Comparison of ENCODE assay signal across 10 cellular contexts in genomic region chr7:44463169-44463808, GRCh38. TPM values are rescaled to one million over a fixed set of nuclear protein-coding genes. Genes with fewer than 3 reads are reported as not detected.
DNase-seq lines count a peak whose midpoint lies in the region; ATAC-seq, FAIRE-seq and TF ChIP-seq lines count a peak whose summit lies in the region.
"Had no signal": no experiment of that assay in that cellular context is flagged by ENCODE, and none has a peak within 500 bp of the region (broad histone marks: within the 10 kb centered on the region; RNA-seq: fewer than 3 reads in every experiment).

No MANE protein-coding gene starts in this region.

- WGBS in GM12878 (ENCODE audit: insufficient coverage, insufficient replicate concordance, low lambda C conversion rate, missing lambda C conversion rate): 100% methylated on average over 1 of the region's 1 CpG

- intact Hi-C loops in GM12878 (cut with micrococcal nuclease; ENCODE audit: unreplicated experiment): no loop called here

- RAD21 ChIA-PET in GM12878 (lab: Charles Lee; ENCODE audit: unreplicated experiment): interaction anchor here (0.9 to 1.4 kb wide), 3 partner anchors 10 to 205 kb away, joined by 3 read pairs; no protein-coding TSS in a partner anchor

- peaks cover 2% of the 10 kb centered on the region for H3K36me3 Mint-ChIP-seq in neural crest cell (ENCODE audit: low read depth)

- TF ChIP-seq CTCF in GM12878 (IDR thresholded peaks at IDR 0.05 in 2 of 3, conservative IDR thresholded peaks at IDR 0.05 in 1 of 3; ENCODE audit: control insufficient read depth in 2 of 3, extremely low read depth in 1 of 3, insufficient read depth in 1 of 3, low read depth in 3 of 3, low read length in 3 of 3) (peak; percentile 26 to 38 (median 36); a peak in 4 of 6 replicates), neural crest cell (conservative IDR thresholded peaks at IDR 0.05) (peak; percentile 56), Peyer's patch (IDR thresholded peaks at IDR 0.05) (peak in 3 of 6 experiments; percentile 21 to 31 (median 28))

- no peak overlapping the region for H3K9ac ChIP-seq in GM12878 (ENCODE audit: control insufficient read depth, insufficient read depth, low read length)

- H3K79me2 ChIP-seq in GM12878 (ENCODE audit: control insufficient read depth, insufficient read depth, low read length): peaks cover 43% of the 10 kb centered on the region

- no peak overlapping the region for H3K27ac Mint-ChIP-seq in neural crest cell (ENCODE audit: unreplicated experiment)
- H3K27ac Mint-ChIP-seq: activated T-helper 2 cell treated with anti-CD3 and anti-CD28 coated beads, Interferon-gamma antibody, Interleukin-2, Interleukin-4, amounts not matched to agents 10 μg/mL and 5 μg/mL and 100 μg/mL, durations not matched to agents 14 hours and 24 hours and 36 hours had no signal

- no peaks in the 10 kb centered on the region; the same call in 2 of the 3 replicates for H3K9me3 ChIP-seq in GM12878 (replicated peaks; ENCODE audit: control insufficient read depth, insufficient read depth, low read length)
- no peaks in the 10 kb centered on the region for H3K9me3 ChIP-seq in Peyer's patch

- no peaks in the 10 kb centered on the region for H3K27me3 Mint-ChIP-seq in neural crest cell (ENCODE audit: low read depth)

- BruUV-seq in GM12878 (replicated peaks; lab: Mats Ljungman, UMichigan): no TSS peak

- peaks cover 2 to 15% of the 10 kb centered on the region in 2 experiments; a peak in 3 of 4 replicates for H3K36me3 ChIP-seq in GM12878 (ENCODE audit: control insufficient read depth in 2 of 2, insufficient read depth in 2 of 2, low read length in 1 of 2)
- peaks cover 0 to 33% (median 0%) of the 10 kb centered on the region in 3 donors for H3K36me3 ChIP-seq in Peyer's patch

- H2AFZ ChIP-seq in GM12878 (ENCODE audit: control insufficient read depth, low read depth, low read length): no peak overlapping the region

- DNase-seq in NCI-H1105 treated with DMSO at 0.1 percent for 48 hours (lab: John Stamatoyannopoulos, UW): peak; percentile 4
- DNase-seq in NCI-H1105 (lab: John Stamatoyannopoulos, UW): no peak
- DNase-seq in LHCN-M2 (ENCODE audit: low read depth): peak; percentile 29
- no peak for DNase-seq in GM12878 (ENCODE audit: low read depth, low spot score)
- DNase-seq in neural crest cell (ENCODE audit: low read depth, low spot score): no peak
- DNase-seq in Ammon's horn (ENCODE audit: low spot score): no peak
- DNase-seq in Peyer's patch: no peak

- H3K9me3 Mint-ChIP-seq in neural crest cell: no peaks in the 10 kb centered on the region
- H3K9me3 Mint-ChIP-seq: activated T-helper 2 cell treated with anti-CD3 and anti-CD28 coated beads, Interferon-gamma antibody, Interleukin-2, Interleukin-4, amounts not matched to agents 10 μg/mL and 5 μg/mL and 100 μg/mL, durations not matched to agents 14 hours and 24 hours and 36 hours had no signal

- CTCF ChIA-PET in GM12878 (lab: Yijun Ruan, JAX): interaction anchor here (0.7 to 2.5 kb wide), 6 partner anchors 9 to 218 kb away, joined by 3 to 10 read pairs (median 3); no protein-coding TSS in a partner anchor

- in situ Hi-C loops in GM12878 (cut with MboI): no loop called here

- H3K4me1 ChIP-seq in GM12878 (ENCODE audit: control insufficient read depth, insufficient read depth, low read length) (peaks cover 22% of the 10 kb centered on the region), Peyer's patch (peaks cover 0 to 14% (median 3%) of the 10 kb centered on the region in 4 donors)

- H3K27ac ChIP-seq in GM12878 (ENCODE audit: control insufficient read depth, insufficient read depth) (no peak overlapping the region), Peyer's patch (no peak overlapping the region)
- H3K27ac ChIP-seq: epithelial cell of prostate had no signal

- TF ChIP-seq POLR2A in GM12878 (IDR thresholded peaks at IDR 0.05; ENCODE audit: low read depth, low read length) (no peak), Peyer's patch (IDR thresholded peaks at IDR 0.05) (no peak)

- H3K4me3 Mint-ChIP-seq in neural crest cell: no peak overlapping the region

- H3K4me3 ChIP-seq in GM12878: no peak overlapping the region
- H3K4me3 ChIP-seq in Peyer's patch: no peak overlapping the region

- SMC1A ChIA-PET in GM12878 (lab: Charles Lee; ENCODE audit: uncharacterized antibody, unreplicated experiment): interaction anchor here (1.9 to 4.0 kb wide), 4 partner anchors 10 to 205 kb away, joined by 6 to 26 read pairs (median 9); no protein-coding TSS in a partner anchor

- FAIRE-seq in GM12878 (lab: Jason Lieb, UNC): no peak

- POLR2A ChIA-PET in GM12878 (lab: Charles Lee): no interaction called here

- H4K20me1 ChIP-seq in GM12878 (ENCODE audit: control insufficient read depth, insufficient read depth): no peaks in the 10 kb centered on the region

- peaks cover 20% of the 10 kb centered on the region for H3K4me1 Mint-ChIP-seq in neural crest cell

- peak; percentile 47 for TF ChIP-seq RAD21 in GM12878 (IDR thresholded peaks at IDR 0.05; ENCODE audit: insufficient read depth, low read depth, low read length)

- TF ChIP-seq EP300 in GM12878 (IDR thresholded peaks at IDR 0.05; ENCODE audit: borderline replicate concordance in 1 of 2, control insufficient read depth in 1 of 2, low read depth in 2 of 2, low read length in 2 of 2): no peak

- H3K27me3 ChIP-seq in GM12878 (replicated peaks in 1 of 2; ENCODE audit: control insufficient read depth in 2 of 2, insufficient read depth in 2 of 2, low read length in 1 of 2) (no peaks in the 10 kb centered on the region), Peyer's patch (no peaks in the 10 kb centered on the region)

- no peak for ATAC-seq in GM12878
- no peak for ATAC-seq in GM21786 (IDR thresholded peaks at IDR 0.05; ENCODE audit: unreplicated experiment)

- no peak overlapping the region for H3K4me2 ChIP-seq in GM12878 (ENCODE audit: control insufficient read depth, insufficient read depth)

TF ChIP-seq in GM12878, 131 proteins besides CTCF, POLR2A, EP300 and RAD21 (continues in another document):
- TF ChIP-seq IRF5 (IDR thresholded peaks at IDR 0.05; ENCODE audit: borderline replicate concordance) (no peak), ZBTB40 (IDR thresholded peaks at IDR 0.05; ENCODE audit: borderline replicate concordance) (no peak)

RNA-seq across cellular contexts. Expression of gene NUDCD3, which starts 27.2 kb away (rescaled TPM):
- 78.4 and 79.7 TPM in 2 replicates for total RNA-seq in LHCN-M2 (2014; rRNA removed)
- 104 TPM for polyA plus RNA-seq in LHCN-M2 (2012)
- 53.2 and 61.8 TPM in 2 replicates for total RNA-seq in GM12878 (2013; cell fraction: nucleolus; rRNA removed)
- 41.1 and 53.0 TPM in 2 replicates for total RNA-seq in GM12878 (2014; rRNA removed)
- 29.1 and 35.4 TPM in 2 replicates for total RNA-seq in GM12878 (2014; rRNA removed; fragmentation: Illumina TruSeq; extraction: Trizol)
- total RNA-seq in GM12878 (2021): 89.8 and 92.3 TPM in 2 replicates
- 18.3 TPM for polyA plus RNA-seq in GM12878 (2011; ENCODE audit: low read depth)
- polyA plus RNA-seq in GM12878 (2011; rRNA removed): 46.6 and 54.4 TPM in 2 replicates
- 68.6 and 84.4 TPM in 2 replicates for polyA plus RNA-seq in GM12878 (2011; cell fraction: cytosol; rRNA removed)
- 88.9 and 94.6 TPM in 2 replicates for polyA plus RNA-seq in GM12878 (2011; cell fraction: nucleus; rRNA removed)
- 33.3 and 42.2 TPM in 2 replicates for polyA plus RNA-seq in GM12878 (2012)
- 42.9 and 49.8 TPM in 2 replicates for polyA plus RNA-seq in GM12878 (2014; fragmentation: Illumina TruSeq; extraction: Trizol)
- polyA plus RNA-seq in GM12878 (2014; fragmentation: Nextera tagmentation; extraction: Ambion mirVana): 10 to 100 TPM; 25.0 to 30.7 TPM
- 43.1 and 47.0 TPM in 2 replicates for polyA plus RNA-seq in GM12878 (2014; rRNA removed)
- 10 to 100 TPM; 75.2 to 77.4 TPM for polyA plus RNA-seq in GM12878 (2016; fragmentation: Nextera tagmentation; extraction: Ambion mirVana)
- 105 and 108 TPM in 2 replicates for polyA minus RNA-seq in GM12878 (2011; rRNA and poly(A)+ RNA removed)
- 25.3 and 27.0 TPM in 2 replicates for polyA minus RNA-seq in GM12878 (2011; cell fraction: cytosol; rRNA and poly(A)+ RNA removed)
- 26.2 and 44.8 TPM in 2 replicates for polyA minus RNA-seq in GM12878 (2011; cell fraction: nucleus; rRNA and poly(A)+ RNA removed)
- 85.5 and 93.2 TPM in 2 replicates for total RNA-seq in neural crest cell
- 10 to 100 TPM; 32.9 to 61.9 (median 44.1) TPM for total RNA-seq in Peyer's patch

Comparison
In these comparisons a context has a peak if more than half of its experiments do, and no peak if none do; other contexts are left out.
1. DNase-seq: peak in NCI-H1105 treated with DMSO at 0.1 percent for 48 hours (single experiment) and LHCN-M2 (single experiment); none in NCI-H1105 (single experiment), GM12878 (single experiment), neural crest cell (single experiment), Ammon's horn (single experiment) and Peyer's patch (0 of 3).